In the genomic region with DNA sequence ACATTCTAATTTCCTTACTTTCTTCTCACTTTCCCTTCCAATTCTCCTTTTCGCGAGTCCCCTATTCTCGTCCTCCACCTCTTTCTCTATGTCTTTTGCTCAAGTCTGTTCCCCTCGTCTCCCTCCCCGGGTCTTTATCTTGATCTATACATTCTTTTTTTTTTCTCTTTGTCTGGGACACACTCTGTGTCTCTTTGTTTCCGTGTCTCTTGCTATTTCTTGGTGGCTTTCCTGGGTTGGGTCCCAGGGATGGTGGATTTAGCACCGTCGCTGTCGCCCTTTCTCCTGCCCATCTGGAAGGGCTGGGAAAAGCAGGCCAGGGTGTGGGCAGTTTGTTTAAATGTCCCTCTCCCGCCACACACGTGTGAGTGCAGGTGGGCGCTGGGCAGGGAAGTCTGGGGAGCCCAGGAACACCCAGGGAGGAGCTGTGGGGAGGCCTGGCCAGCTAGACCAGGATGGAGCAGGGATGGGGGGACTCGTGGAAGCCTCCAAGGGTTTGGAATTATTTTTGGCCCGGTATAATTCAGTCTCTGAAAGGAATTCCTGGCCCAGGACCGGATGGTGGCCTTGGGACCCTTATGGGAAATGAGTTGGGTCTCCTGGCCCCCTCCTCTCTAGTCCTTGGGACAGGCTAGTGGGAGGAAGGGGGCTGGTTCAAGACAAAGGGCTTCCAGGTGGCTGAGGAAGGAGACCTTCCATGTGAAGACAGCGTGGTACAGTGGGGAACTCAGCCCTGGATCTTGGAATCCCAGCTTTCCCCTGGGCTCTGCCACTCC, we compare ENCODE assay signal across 1 cellular context.
TF ChIP-seq lines count a peak whose summit lies in the region.

No MANE protein-coding gene starts in this region.

TF ChIP-seq in GM23338, 12 proteins besides CTCF, POLR2A, EP300 and RAD21:
- TF ChIP-seq, protein P1, sequence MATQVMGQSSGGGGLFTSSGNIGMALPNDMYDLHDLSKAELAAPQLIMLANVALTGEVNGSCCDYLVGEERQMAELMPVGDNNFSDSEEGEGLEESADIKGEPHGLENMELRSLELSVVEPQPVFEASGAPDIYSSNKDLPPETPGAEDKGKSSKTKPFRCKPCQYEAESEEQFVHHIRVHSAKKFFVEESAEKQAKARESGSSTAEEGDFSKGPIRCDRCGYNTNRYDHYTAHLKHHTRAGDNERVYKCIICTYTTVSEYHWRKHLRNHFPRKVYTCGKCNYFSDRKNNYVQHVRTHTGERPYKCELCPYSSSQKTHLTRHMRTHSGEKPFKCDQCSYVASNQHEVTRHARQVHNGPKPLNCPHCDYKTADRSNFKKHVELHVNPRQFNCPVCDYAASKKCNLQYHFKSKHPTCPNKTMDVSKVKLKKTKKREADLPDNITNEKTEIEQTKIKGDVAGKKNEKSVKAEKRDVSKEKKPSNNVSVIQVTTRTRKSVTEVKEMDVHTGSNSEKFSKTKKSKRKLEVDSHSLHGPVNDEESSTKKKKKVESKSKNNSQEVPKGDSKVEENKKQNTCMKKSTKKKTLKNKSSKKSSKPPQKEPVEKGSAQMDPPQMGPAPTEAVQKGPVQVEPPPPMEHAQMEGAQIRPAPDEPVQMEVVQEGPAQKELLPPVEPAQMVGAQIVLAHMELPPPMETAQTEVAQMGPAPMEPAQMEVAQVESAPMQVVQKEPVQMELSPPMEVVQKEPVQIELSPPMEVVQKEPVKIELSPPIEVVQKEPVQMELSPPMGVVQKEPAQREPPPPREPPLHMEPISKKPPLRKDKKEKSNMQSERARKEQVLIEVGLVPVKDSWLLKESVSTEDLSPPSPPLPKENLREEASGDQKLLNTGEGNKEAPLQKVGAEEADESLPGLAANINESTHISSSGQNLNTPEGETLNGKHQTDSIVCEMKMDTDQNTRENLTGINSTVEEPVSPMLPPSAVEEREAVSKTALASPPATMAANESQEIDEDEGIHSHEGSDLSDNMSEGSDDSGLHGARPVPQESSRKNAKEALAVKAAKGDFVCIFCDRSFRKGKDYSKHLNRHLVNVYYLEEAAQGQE (IDR thresholded peaks at IDR 0.05; ENCODE audit: unreplicated experiment): no peak
- TF ChIP-seq CREB1 (CRISPR knock-in tag; IDR thresholded peaks at IDR 0.05; ENCODE audit: low read depth) (no peak), EZH2 (IDR thresholded peaks at IDR 0.05; ENCODE audit: low read depth, unreplicated experiment) (no peak)
